Comparison of ENCODE assay signal across 11 cellular contexts in genomic region chr2:119491776-119492525, GRCh38. TPM values are rescaled to one million over a fixed set of nuclear protein-coding genes. Genes with fewer than 3 reads are reported as not detected.
DNase-seq lines count a peak whose midpoint lies in the region; ATAC-seq, FAIRE-seq and TF ChIP-seq lines count a peak whose summit lies in the region.
"Had no signal": no experiment of that assay in that cellular context is flagged by ENCODE, and none has a peak within 500 bp of the region (broad histone marks: within the 10 kb centered on the region; RNA-seq: fewer than 3 reads in every experiment).

No MANE protein-coding gene starts in this region.

- intact Hi-C loops in CD4-positive, alpha-beta memory T cell (cut with micrococcal nuclease), result no loop called here
- intact Hi-C loops in naive thymus-derived CD4-positive, alpha-beta T cell (cut with micrococcal nuclease), result no loop called here

- CTCF ChIA-PET in CD4-positive, alpha-beta memory T cell (lab: Charles Lee; ENCODE audit: partially characterized antibody), result no interaction called here
- CTCF ChIA-PET in naive thymus-derived CD4-positive, alpha-beta T cell (lab: Charles Lee), result no interaction called here

- H3K27ac ChIP-seq in foreskin keratinocyte, result peak overlapping the region; percentile 76
- H3K27ac ChIP-seq in CD4-positive, alpha-beta memory T cell (ENCODE audit: low read depth, low read length), result no peak overlapping the region
- no peak overlapping the region for H3K27ac ChIP-seq in naive thymus-derived CD4-positive, alpha-beta T cell (ENCODE audit: low read depth, low read length)
- H3K27ac ChIP-seq: SJCRH30, tibial nerve had no signal

- no peak overlapping the region for H3K4me3 ChIP-seq in CD4-positive, alpha-beta memory T cell (ENCODE audit: low read length in 2 of 2)
- no peak overlapping the region for H3K4me3 ChIP-seq in naive thymus-derived CD4-positive, alpha-beta T cell (ENCODE audit: low read length)
- H3K4me3 ChIP-seq: SJCRH30, tibial nerve had no signal

- no peaks in the 10 kb centered on the region for H3K27me3 ChIP-seq in foreskin keratinocyte
- no peaks in the 10 kb centered on the region for H3K27me3 ChIP-seq in CD4-positive, alpha-beta memory T cell (ENCODE audit: insufficient read depth, low read length)
- no peaks in the 10 kb centered on the region for H3K27me3 ChIP-seq in naive thymus-derived CD4-positive, alpha-beta T cell (ENCODE audit: control insufficient read depth in 2 of 2, insufficient read depth in 2 of 2, low read length in 2 of 2)
- H3K27me3 ChIP-seq: SJCRH30 had no signal

- ATAC-seq in foreskin keratinocyte, result peak; percentile 96
- ATAC-seq in HG03025 (IDR thresholded peaks at IDR 0.05; ENCODE audit: low FRiP score, unreplicated experiment), result no peak
- ATAC-seq in naive thymus-derived CD4-positive, alpha-beta T cell, result no peak

- H3K27ac Mint-ChIP-seq in progenitor cell of endocrine pancreas, result peak overlapping the region; percentile 98
- peak overlapping the region in 1 of 7 donors; percentile 21 for H3K27ac Mint-ChIP-seq in CD4-positive, alpha-beta memory T cell
- H3K27ac Mint-ChIP-seq in naive thymus-derived CD4-positive, alpha-beta T cell, result peak overlapping the region in 1 of 9 donors; percentile 20

- no peaks in the 10 kb centered on the region for H3K9me3 Mint-ChIP-seq in progenitor cell of endocrine pancreas (ENCODE audit: low read depth)
- H3K9me3 Mint-ChIP-seq in CD4-positive, alpha-beta memory T cell, result peaks cover 0 to 2% (median 0%) of the 10 kb centered on the region in 8 donors
- no peaks in the 10 kb centered on the region for H3K9me3 Mint-ChIP-seq in naive thymus-derived CD4-positive, alpha-beta T cell

- FAIRE-seq in G401.6 (lab: Jason Lieb, UNC), result peak; percentile 87
- FAIRE-seq: GM12892 had no signal

- no peaks in the 10 kb centered on the region for H3K9me3 ChIP-seq in CD4-positive, alpha-beta memory T cell (ENCODE audit: control insufficient read depth in 1 of 2, low read length in 2 of 2)
- H3K9me3 ChIP-seq in naive thymus-derived CD4-positive, alpha-beta T cell (ENCODE audit: control insufficient read depth in 2 of 3, low read length in 3 of 3), result no peaks in the 10 kb centered on the region
- H3K9me3 ChIP-seq: SJCRH30, tibial nerve had no signal

- peak; percentile 55 for DNase-seq in RPMI7951 (ENCODE audit: low read depth)
- DNase-seq in foreskin keratinocyte, result peak; percentile 89 to 94
- no peak for DNase-seq in progenitor cell of endocrine pancreas (ENCODE audit: low spot score, unreplicated experiment)
- no peak for DNase-seq in stimulated activated CD4-positive, alpha-beta T cell treated with anti-CD3 and anti-CD28 coated beads, Interleukin-1b, Interleukin-23, amount 100 ng/mL, for 48 hours
- DNase-seq in CD4-positive, alpha-beta memory T cell, result no peak
- DNase-seq in naive thymus-derived CD4-positive, alpha-beta T cell, result no peak

- H3K4me1 ChIP-seq in foreskin keratinocyte, result peaks cover 16% of the 10 kb centered on the region
- H3K4me1 ChIP-seq in CD4-positive, alpha-beta memory T cell (ENCODE audit: insufficient read depth, low read length), result no peaks in the 10 kb centered on the region
- H3K4me1 ChIP-seq in naive thymus-derived CD4-positive, alpha-beta T cell (ENCODE audit: control insufficient read depth in 2 of 2, insufficient read depth in 2 of 2, low read length in 2 of 2), result no peaks in the 10 kb centered on the region
- H3K4me1 ChIP-seq: tibial nerve had no signal

- H3K36me3 Mint-ChIP-seq in progenitor cell of endocrine pancreas (ENCODE audit: insufficient read depth), result no peaks in the 10 kb centered on the region
- H3K36me3 Mint-ChIP-seq in CD4-positive, alpha-beta memory T cell, result no peaks in the 10 kb centered on the region
- H3K36me3 Mint-ChIP-seq in naive thymus-derived CD4-positive, alpha-beta T cell, result no peaks in the 10 kb centered on the region

- TF ChIP-seq CTCF in foreskin keratinocyte (conservative IDR thresholded peaks at IDR 0.05) (no peak), progenitor cell of endocrine pancreas (IDR thresholded peaks at IDR 0.05; ENCODE audit: unreplicated experiment) (no peak)

- H3K27me3 Mint-ChIP-seq in progenitor cell of endocrine pancreas, result no peaks in the 10 kb centered on the region
- peaks cover 7 to 18% of the 10 kb centered on the region in 2 donors for H3K27me3 Mint-ChIP-seq in CD4-positive, alpha-beta memory T cell
- peaks cover 0 to 40% (median 17%) of the 10 kb centered on the region in 5 donors for H3K27me3 Mint-ChIP-seq in naive thymus-derived CD4-positive, alpha-beta T cell

- POLR2A ChIA-PET in CD4-positive, alpha-beta memory T cell (lab: Charles Lee; ENCODE audit: partially characterized antibody), result no interaction called here
- POLR2A ChIA-PET in naive thymus-derived CD4-positive, alpha-beta T cell (lab: Charles Lee), result no interaction called here

- H3K4me1 Mint-ChIP-seq in progenitor cell of endocrine pancreas (ENCODE audit: low read depth), result peaks cover 55% of the 10 kb centered on the region
- no peaks in the 10 kb centered on the region for H3K4me1 Mint-ChIP-seq in CD4-positive, alpha-beta memory T cell
- H3K4me1 Mint-ChIP-seq in naive thymus-derived CD4-positive, alpha-beta T cell, result no peaks in the 10 kb centered on the region

- H3K4me3 Mint-ChIP-seq in progenitor cell of endocrine pancreas (ENCODE audit: low read depth), result no peak overlapping the region
- no peak overlapping the region for H3K4me3 Mint-ChIP-seq in CD4-positive, alpha-beta memory T cell
- H3K4me3 Mint-ChIP-seq in naive thymus-derived CD4-positive, alpha-beta T cell, result no peak overlapping the region

- no peaks in the 10 kb centered on the region for H3K36me3 ChIP-seq in CD4-positive, alpha-beta memory T cell (ENCODE audit: insufficient read depth, low read length)
- H3K36me3 ChIP-seq in naive thymus-derived CD4-positive, alpha-beta T cell (ENCODE audit: control insufficient read depth in 2 of 3, insufficient read depth in 3 of 3, low read length in 3 of 3), result no peaks in the 10 kb centered on the region
- H3K36me3 ChIP-seq: SJCRH30, tibial nerve had no signal

RNA-seq across cellular contexts. Expression of gene SCTR, which starts 32.3 kb away (rescaled TPM):
- total RNA-seq in RPMI7951 (2014; rRNA removed; shearing (Covaris generic)), result not detected in 2 replicates
- not detected in 2 replicates for total RNA-seq in foreskin keratinocyte
- not detected in 2 replicates for polyA plus RNA-seq in foreskin keratinocyte
- total RNA-seq in progenitor cell of endocrine pancreas, result 33.1 and 34.9 TPM in 2 replicates
- total RNA-seq in CD4-positive, alpha-beta memory T cell, result not detected
- not detected for polyA plus RNA-seq in CD4-positive, alpha-beta memory T cell
- total RNA-seq in naive thymus-derived CD4-positive, alpha-beta T cell, result not detected
- polyA plus RNA-seq in naive thymus-derived CD4-positive, alpha-beta T cell, result not detected
- total RNA-seq: SJCRH30, tibial nerve had no signal

RNA-seq across cellular contexts. Expression of gene CFAP221, which starts 52.3 kb away (rescaled TPM):
- not detected in 2 replicates for total RNA-seq in RPMI7951 (2014; rRNA removed; shearing (Covaris generic))
- total RNA-seq in foreskin keratinocyte (not detected in 2 replicates), progenitor cell of endocrine pancreas (33.0 and 37.4 TPM in 2 replicates)
- polyA plus RNA-seq in foreskin keratinocyte, result not detected in 2 replicates
- not detected for total RNA-seq in CD4-positive, alpha-beta memory T cell
- polyA plus RNA-seq in CD4-positive, alpha-beta memory T cell, result not detected
- not detected for total RNA-seq in naive thymus-derived CD4-positive, alpha-beta T cell
- polyA plus RNA-seq in naive thymus-derived CD4-positive, alpha-beta T cell, result not detected
- total RNA-seq: SJCRH30 had no signal

Comparison
In these comparisons a context has a peak if more than half of its experiments do, and no peak if none do; other contexts are left out.
1. DNase-seq: peak in RPMI7951 (single experiment) and foreskin keratinocyte (2 of 2); none in progenitor cell of endocrine pancreas (single experiment), stimulated activated CD4-positive, alpha-beta T cell treated with anti-CD3 and anti-CD28 coated beads, Interleukin-1b, Interleukin-23, amount 100 ng/mL, for 48 hours (single experiment), CD4-positive, alpha-beta memory T cell (0 of 5) and naive thymus-derived CD4-positive, alpha-beta T cell (0 of 9).
2. RNA of gene SCTR, which starts 32.3 kb away (total RNA-seq): 33.1 to 34.9 TPM in progenitor cell of endocrine pancreas; not detected in RPMI7951, not detected in foreskin keratinocyte, not detected in CD4-positive, alpha-beta memory T cell and not detected in naive thymus-derived CD4-positive, alpha-beta T cell; every median in the first group is over 10 times any median in the second.
3. RNA of gene CFAP221, which starts 52.3 kb away (total RNA-seq): 33.0 to 37.4 TPM in progenitor cell of endocrine pancreas; not detected in RPMI7951, not detected in foreskin keratinocyte, not detected in CD4-positive, alpha-beta memory T cell and not detected in naive thymus-derived CD4-positive, alpha-beta T cell; every median in the first group is over 10 times any median in the second.